In the genomic region with DNA sequence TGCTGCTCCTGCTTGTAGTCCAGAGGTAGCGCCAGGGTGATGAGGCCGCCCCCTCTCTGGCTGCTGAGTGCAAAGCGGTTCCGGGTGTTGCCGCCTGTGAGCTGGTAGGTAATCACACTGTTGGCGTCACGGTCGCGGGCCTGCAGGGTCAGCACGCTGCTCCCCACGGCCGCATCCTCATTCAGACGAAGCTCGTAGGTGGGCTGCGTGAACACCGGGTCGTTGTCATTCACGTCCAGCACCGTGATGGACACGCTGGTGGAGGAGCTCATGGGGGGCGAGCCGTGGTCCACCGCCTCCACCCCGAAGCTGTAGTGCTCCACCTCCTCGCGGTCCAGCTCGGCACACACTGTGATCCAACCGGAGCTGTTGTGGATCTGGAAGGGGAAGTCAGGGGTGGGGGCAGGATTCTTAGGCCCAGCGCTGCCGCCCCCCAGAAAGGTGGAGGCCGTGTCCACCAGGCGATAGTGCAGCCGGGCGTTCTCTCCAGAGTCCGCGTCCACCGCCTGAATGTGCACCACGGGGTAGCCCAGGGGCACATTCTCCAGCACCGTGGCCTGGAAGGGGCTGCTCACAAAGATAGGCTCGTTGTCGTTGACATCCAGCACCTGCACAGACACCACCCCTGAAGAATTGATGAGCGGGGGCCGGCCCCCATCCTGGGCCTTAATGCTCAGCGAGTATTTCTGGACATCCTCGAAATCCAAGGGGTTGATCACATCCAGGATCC, we compare ENCODE assay signal across 21 cellular contexts.
"Had no signal": no experiment of that assay in that cellular context is flagged by ENCODE, and none has a peak within 500 bp of the region (broad histone marks: within the 10 kb centered on the region; RNA-seq: fewer than 3 reads in every experiment).

No MANE protein-coding gene starts in this region.

- H3K27ac Mint-ChIP-seq: activated CD4-positive, alpha-beta memory T cell treated with anti-CD3 and anti-CD28 coated beads for 36 hours; activated naive CD4-positive, alpha-beta T cell treated with anti-CD3 and anti-CD28 coated beads, Interleukin-2, amount 50 U/mL, for 72 hours; activated T-cell treated with anti-CD3 and anti-CD28 coated beads, Interleukin-2, amount 50 U/mL, for 24 hours; effector memory CD8-positive, alpha-beta T cell; stimulated activated naive CD8-positive, alpha-beta T cell treated with anti-CD3 and anti-CD28 coated beads, Interleukin-15, amount 100 ng/mL, for 72 hours had no signal

- DNase-seq: activated CD4-positive, alpha-beta memory T cell treated with anti-CD3 and anti-CD28 coated beads for 36 hours; activated effector memory CD4-positive, alpha-beta T cell treated with Interleukin-2 at 50 U/mL for 16 hours; activated T-cell treated with anti-CD3 and anti-CD28 coated beads, Interleukin-2, amount 50 U/mL, for 24 hours; amygdala; cerebellar nuclear complex; dermis blood vessel endothelial cell; effector memory CD8-positive, alpha-beta T cell; left colon; mucosa of descending colon; occipital lobe; sigmoid colon; spleen; stimulated activated CD4-positive, alpha-beta T cell treated with anti-CD3 and anti-CD28 coated beads, Interleukin-1b, Interleukin-23, amount 100 ng/mL, for 48 hours; stimulated activated naive CD8-positive, alpha-beta T cell treated with anti-CD3 and anti-CD28 coated beads, Interleukin-15, amount 100 ng/mL, for 72 hours; T1000; testis had no signal

- H3K36me3 Mint-ChIP-seq: activated CD4-positive, alpha-beta memory T cell treated with anti-CD3 and anti-CD28 coated beads for 36 hours; activated naive CD4-positive, alpha-beta T cell treated with anti-CD3 and anti-CD28 coated beads, Interleukin-2, amount 50 U/mL, for 72 hours; naive thymus-derived CD8-positive, alpha-beta T cell had no signal

- H3K9me3 ChIP-seq: gastroesophageal sphincter, mucosa of descending colon, sigmoid colon, testis had no signal

- H3K27ac ChIP-seq: epithelial cell of prostate, gastroesophageal sphincter, sigmoid colon, SK-N-MC, spleen, testis had no signal

- H3K36me3 ChIP-seq: gastroesophageal sphincter, sigmoid colon, spleen had no signal

- H3K4me3 Mint-ChIP-seq: activated CD4-positive, alpha-beta memory T cell treated with anti-CD3 and anti-CD28 coated beads for 36 hours; stimulated activated naive CD8-positive, alpha-beta T cell treated with anti-CD3 and anti-CD28 coated beads, Interleukin-15, amount 100 ng/mL, for 72 hours had no signal

- H3K9me3 Mint-ChIP-seq: activated CD4-positive, alpha-beta memory T cell treated with anti-CD3 and anti-CD28 coated beads for 36 hours; activated naive CD4-positive, alpha-beta T cell treated with anti-CD3 and anti-CD28 coated beads, Interleukin-2, amount 50 U/mL, for 72 hours; activated T-cell treated with anti-CD3 and anti-CD28 coated beads, Interleukin-2, amount 50 U/mL, for 24 hours; effector memory CD8-positive, alpha-beta T cell; naive thymus-derived CD8-positive, alpha-beta T cell; stimulated activated naive CD8-positive, alpha-beta T cell treated with anti-CD3 and anti-CD28 coated beads, Interleukin-15, amount 100 ng/mL, for 72 hours had no signal

- H3K27me3 ChIP-seq: testis had no signal

- H3K4me3 ChIP-seq: gastroesophageal sphincter, mucosa of descending colon, sigmoid colon, SK-N-MC, spleen had no signal

- ATAC-seq: activated naive CD4-positive, alpha-beta T cell treated with anti-CD3 and anti-CD28 coated beads, Interleukin-2, amount 50 U/mL, for 72 hours; effector memory CD8-positive, alpha-beta T cell; gastroesophageal sphincter; left colon; mucosa of descending colon; naive thymus-derived CD8-positive, alpha-beta T cell; stimulated activated naive CD8-positive, alpha-beta T cell treated with anti-CD3 and anti-CD28 coated beads, Interleukin-15, amount 100 ng/mL, for 72 hours had no signal
